In genomic region chr3:105976211-105976610, GRCh38 we compare ENCODE assay signal across 18 cellular contexts.
"Had no signal": no experiment of that assay in that cellular context is flagged by ENCODE, and none has a peak within 500 bp of the region (broad histone marks: within the 10 kb centered on the region; RNA-seq: fewer than 3 reads in every experiment).

No MANE protein-coding gene starts in this region.

- DNase-seq: effector memory CD4-positive, alpha-beta T cell; foreskin melanocyte; head of caudate nucleus; hippocampal formation; kidney glomerular epithelial cell; naive thymus-derived CD4-positive, alpha-beta T cell; ovary; sigmoid colon; small intestine; stimulated activated CD4-positive, alpha-beta T cell treated with anti-CD3 and anti-CD28 coated beads, Interleukin-12 subunit alpha, Interleukin-12 subunit beta, amount 100 ng/mL, for 4 hours; stimulated activated naive CD4-positive, alpha-beta T cell; stomach; substantia nigra; transverse colon had no signal

- H3K36me3 ChIP-seq: ovary, right atrium auricular region, sigmoid colon, stomach, thoracic aorta, transverse colon had no signal

- H3K4me3 Mint-ChIP-seq: central memory CD8-positive, alpha-beta T cell; naive thymus-derived CD4-positive, alpha-beta T cell had no signal

- H3K27me3 Mint-ChIP-seq: central memory CD8-positive, alpha-beta T cell; naive thymus-derived CD4-positive, alpha-beta T cell had no signal

- H3K27ac ChIP-seq: ovary, right atrium auricular region, sigmoid colon, stomach, thoracic aorta, transverse colon had no signal

- H3K9me3 ChIP-seq: ovary had no signal

- ATAC-seq: esophagus mucosa; naive thymus-derived CD4-positive, alpha-beta T cell had no signal

- H3K4me3 ChIP-seq: ovary, right atrium auricular region, sigmoid colon, stomach, thoracic aorta, transverse colon had no signal

- H3K27me3 ChIP-seq: ovary, right atrium auricular region, sigmoid colon, stomach, transverse colon had no signal

- H3K4me1 ChIP-seq: right atrium auricular region, stomach, transverse colon had no signal
